ENCODE assay signal across 34 cellular contexts in the genomic region with DNA sequence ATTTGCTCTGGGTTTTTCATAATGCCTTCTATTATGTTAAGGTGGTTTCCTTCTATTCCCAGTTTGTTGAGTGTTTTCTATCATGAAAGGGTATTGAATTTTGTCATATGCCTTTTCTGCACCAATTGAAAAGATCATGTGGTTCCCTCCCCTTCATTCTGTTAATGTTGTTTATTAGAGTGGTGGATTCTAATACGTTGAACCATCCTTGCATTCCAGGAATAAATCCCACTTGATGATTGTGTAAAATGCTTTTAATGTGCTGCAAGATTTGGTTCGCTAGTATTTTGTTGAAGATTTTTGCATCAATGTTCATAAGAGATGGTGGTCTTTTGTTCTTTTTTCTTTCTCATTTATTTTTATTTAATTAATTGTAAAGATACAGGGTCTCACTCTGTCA.
"Had no signal": no experiment of that assay in that cellular context is flagged by ENCODE, and none has a peak within 500 bp of the region (broad histone marks: within the 10 kb centered on the region; RNA-seq: fewer than 3 reads in every experiment).

No MANE protein-coding gene starts in this region.

- H3K27me3 ChIP-seq: adrenal gland, body of pancreas, brain microvascular endothelial cell, breast epithelium had no signal

- H3K27ac ChIP-seq: adrenal gland, body of pancreas, brain microvascular endothelial cell, breast epithelium, VCaP had no signal

- H3K4me1 Mint-ChIP-seq: activated B cell treated with CpG ODN at 0.5 μM for 24 hours; activated CD4-positive, alpha-beta T cell treated with anti-CD3 and anti-CD28 coated beads, Interleukin-2, amount 10 ng/mL, durations not matched to agents 24 days and 14 days; activated naive CD8-positive, alpha-beta T cell treated with anti-CD3 and anti-CD28 coated beads for 36 hours; activated T-helper 17 cell treated with anti-CD3 and anti-CD28 coated beads, Interleukin-2, amount 50 U/mL, for 72 hours had no signal

- H3K4me3 ChIP-seq: adrenal gland, body of pancreas, breast epithelium had no signal

- H3K36me3 ChIP-seq: adrenal gland, brain microvascular endothelial cell, breast epithelium had no signal

- H3K27ac Mint-ChIP-seq: activated B cell treated with CpG ODN at 0.5 μM for 24 hours; activated CD4-positive, alpha-beta memory T cell treated with anti-CD3 and anti-CD28 coated beads for 36 hours; activated CD4-positive, alpha-beta T cell treated with anti-CD3 and anti-CD28 coated beads, Interleukin-2, amount 10 ng/mL, durations not matched to agents 24 days and 14 days; activated CD8-positive, alpha-beta T cell treated with anti-CD3 and anti-CD28 coated beads for 36 hours; activated naive CD4-positive, alpha-beta T cell treated with anti-CD3 and anti-CD28 coated beads for 36 hours; activated naive CD4-positive, alpha-beta T cell treated with anti-CD3 and anti-CD28 coated beads, Interleukin-2, amount 50 U/mL, for 72 hours; activated naive CD8-positive, alpha-beta T cell treated with anti-CD3 and anti-CD28 coated beads for 36 hours; activated T-cell treated with anti-CD3 and anti-CD28 coated beads, Interleukin-2, amount 50 U/mL, for 72 hours; activated T-helper 1 cell treated with anti-CD3 and anti-CD28 coated beads, Interleukin-12 subunit alpha, Interleukin-12 subunit beta, Interleukin-2, Interleukin-4 antibody, amounts not matched to agents 30 ng/mL and 10 ng/mL and 1 ng/mL, durations not matched to agents 14 hours and 24 hours and 36 hours; activated T-helper 17 cell treated with anti-CD3 and anti-CD28 coated beads, Interleukin-2, amount 50 U/mL, for 72 hours; T-helper 1 cell treated with Interleukin-12 subunit alpha and Interleukin-12 subunit beta and Interleukin-4 antibody, amounts not matched to agents 30 μg/mL and 1 μg/mL, for 36 hours; T-helper 2 cell treated with Interferon-gamma antibody and Interleukin-4, amounts not matched to agents 5 μg/mL and 100 μg/mL, for 36 hours had no signal

- H3K36me3 Mint-ChIP-seq: activated naive CD8-positive, alpha-beta T cell treated with anti-CD3 and anti-CD28 coated beads for 36 hours had no signal

- H3K4me3 Mint-ChIP-seq: activated B cell treated with CpG ODN at 0.5 μM for 24 hours; activated CD4-positive, alpha-beta memory T cell treated with anti-CD3 and anti-CD28 coated beads for 36 hours; activated CD4-positive, alpha-beta T cell treated with anti-CD3 and anti-CD28 coated beads, Interleukin-2, amount 10 ng/mL, durations not matched to agents 24 days and 14 days; activated CD8-positive, alpha-beta T cell treated with anti-CD3 and anti-CD28 coated beads for 36 hours; activated naive CD4-positive, alpha-beta T cell treated with anti-CD3 and anti-CD28 coated beads for 36 hours; activated naive CD8-positive, alpha-beta T cell treated with anti-CD3 and anti-CD28 coated beads for 36 hours; activated T-cell treated with anti-CD3 and anti-CD28 coated beads, Interleukin-2, amount 50 U/mL, for 4 hours; activated T-cell treated with anti-CD3 and anti-CD28 coated beads, Interleukin-2, amount 50 U/mL, for 72 hours; activated T-helper 1 cell treated with anti-CD3 and anti-CD28 coated beads, Interleukin-12 subunit alpha, Interleukin-12 subunit beta, Interleukin-2, Interleukin-4 antibody, amounts not matched to agents 30 ng/mL and 10 ng/mL and 1 ng/mL, durations not matched to agents 14 hours and 24 hours and 36 hours; activated T-helper 17 cell treated with anti-CD3 and anti-CD28 coated beads, Interleukin-2, amount 50 U/mL, for 72 hours; T-helper 1 cell treated with Interleukin-12 subunit alpha and Interleukin-12 subunit beta and Interleukin-4 antibody, amounts not matched to agents 30 μg/mL and 1 μg/mL, for 36 hours; T-helper 2 cell treated with Interferon-gamma antibody and Interleukin-4, amounts not matched to agents 5 μg/mL and 100 μg/mL, for 36 hours had no signal

- DNase-seq: activated B cell treated with CpG ODN at 0.5 μM for 24 hours; activated CD4-positive, alpha-beta memory T cell treated with anti-CD3 and anti-CD28 coated beads for 36 hours; activated CD4-positive, alpha-beta T cell treated with anti-CD3 and anti-CD28 coated beads for 4 hours; activated CD4-positive, alpha-beta T cell treated with anti-CD3 and anti-CD28 coated beads, Interleukin-2, amount 10 ng/mL, durations not matched to agents 24 days and 14 days; activated CD4-positive, alpha-beta T cell treated with anti-CD3 and anti-CD28 coated beads, Interleukin-2, amount 50 U/mL, for 1 hour; activated CD4-positive, alpha-beta T cell treated with anti-CD3 and anti-CD28 coated beads, Interleukin-2, amount 50 U/mL, for 4 hours; activated CD4-positive, CD25-positive, alpha-beta regulatory T cell treated with anti-CD3 and anti-CD28 coated beads, Interleukin-2, amount 50 U/mL, for 72 hours; activated CD8-positive, alpha-beta memory T cell treated with anti-CD3 and anti-CD28 coated beads, Interleukin-2, amount 50 U/mL, for 4 hours; activated CD8-positive, alpha-beta T cell treated with anti-CD3 and anti-CD28 coated beads for 36 hours; activated effector memory CD4-positive, alpha-beta T cell treated with anti-CD3 and anti-CD28 coated beads, Interleukin-2, amount 50 U/mL, for 16 hours; activated gamma-delta T cell treated with Interleukin-2 at 50 U/mL for 16 hours; activated naive CD4-positive, alpha-beta T cell; activated naive CD4-positive, alpha-beta T cell treated with anti-CD3 and anti-CD28 coated beads for 36 hours; activated naive CD4-positive, alpha-beta T cell treated with anti-CD3 and anti-CD28 coated beads, Interleukin-2, amount 50 U/mL, for 16 hours; activated naive CD8-positive, alpha-beta T cell treated with anti-CD3 and anti-CD28 coated beads for 36 hours; activated T-cell treated with anti-CD3 and anti-CD28 coated beads for 4 hours; activated T-cell treated with anti-CD3 and anti-CD28 coated beads, Interleukin-2, amount 50 U/mL, for 1 hour; activated T-cell treated with anti-CD3 and anti-CD28 coated beads, Interleukin-2, amount 50 U/mL, for 4 hours; activated T-cell treated with anti-CD3 and anti-CD28 coated beads, Interleukin-2, amount 50 U/mL, for 72 hours; adrenal gland; amniotic stem cell; aorta; body of pancreas; brain microvascular endothelial cell; central memory CD4-positive, alpha-beta T cell; T-helper 2 cell; T-helper 9 cell had no signal

- H3K4me1 ChIP-seq: adrenal gland, body of pancreas, breast epithelium had no signal
